In genomic region chr19:5949792-5950305, GRCh38 we compare ENCODE assay signal across 9 cellular contexts. TPM values are rescaled to one million over a fixed set of nuclear protein-coding genes. Genes with fewer than 3 reads are reported as not detected.
DNase-seq lines count a peak whose midpoint lies in the region; ATAC-seq and TF ChIP-seq lines count a peak whose summit lies in the region.
"Had no signal": no experiment of that assay in that cellular context is flagged by ENCODE, and none has a peak within 500 bp of the region (broad histone marks: within the 10 kb centered on the region; RNA-seq: fewer than 3 reads in every experiment).

No MANE protein-coding gene starts in this region.

- H3K27ac ChIP-seq in left ventricle myocardium inferior (replicated peaks) (peak overlapping the region; percentile 84), mesenchymal stem cell (ENCODE audit: low read length, poor library complexity, severe bottlenecking) (no peak overlapping the region)

- H3K9me3 Mint-ChIP-seq in stimulated activated naive CD8-positive, alpha-beta T cell treated with anti-CD3 and anti-CD28 coated beads, Interleukin-15, amount 100 ng/mL, for 72 hours, result no peaks in the 10 kb centered on the region

- no peak overlapping the region for H3K9ac ChIP-seq in mesenchymal stem cell (ENCODE audit: low read length)

- no peak overlapping the region for H3K14ac ChIP-seq in mesenchymal stem cell (ENCODE audit: low read length in 2 of 2)

- H3K23ac ChIP-seq in mesenchymal stem cell (ENCODE audit: low read length in 2 of 2), result no peak overlapping the region

- peak; percentile 90 for DNase-seq in NCI-H2171 (lab: John Stamatoyannopoulos, UW)
- peak; percentile 26 for DNase-seq in activated CD8-positive, alpha-beta memory T cell treated with anti-CD3 and anti-CD28 coated beads, Interleukin-2, amount 50 U/mL, for 4 hours
- peak; percentile 65 for DNase-seq in left ventricle myocardium inferior
- peak; percentile 26 to 43 for DNase-seq in stimulated activated naive CD8-positive, alpha-beta T cell treated with anti-CD3 and anti-CD28 coated beads, Interleukin-15, amount 100 ng/mL, for 72 hours
- DNase-seq in CD1c-positive myeloid dendritic cell (ENCODE audit: extremely low spot score), result no peak
- DNase-seq in mesenchymal stem cell, result no peak

- peaks cover 100% of the 10 kb centered on the region for H3K4me1 Mint-ChIP-seq in stimulated activated naive CD8-positive, alpha-beta T cell treated with anti-CD3 and anti-CD28 coated beads, Interleukin-15, amount 100 ng/mL, for 72 hours

- no peak overlapping the region for H2BK120ac ChIP-seq in mesenchymal stem cell (ENCODE audit: low read depth, low read length)

- H3K4me1 ChIP-seq in left ventricle myocardium inferior (peaks cover 86% of the 10 kb centered on the region), mesenchymal stem cell (ENCODE audit: control insufficient read depth, insufficient read depth, low read depth, low read length) (peaks cover 32% of the 10 kb centered on the region)

- H3K79me1 ChIP-seq in mesenchymal stem cell (replicated peaks; ENCODE audit: low read length, poor library complexity, severe bottlenecking), result peaks cover 63% of the 10 kb centered on the region

- H4K91ac ChIP-seq in mesenchymal stem cell (ENCODE audit: low read length), result no peak overlapping the region

- 97% methylated on average over 13 of the region's 13 CpGs for WGBS in mesenchymal stem cell

- TF ChIP-seq CTCF in left ventricle myocardium inferior (IDR thresholded peaks at IDR 0.05; ENCODE audit: borderline replicate concordance), result no peak

- H3K27me3 ChIP-seq in left ventricle myocardium inferior (ENCODE audit: low read depth) (no peaks in the 10 kb centered on the region), mesenchymal stem cell (ENCODE audit: control insufficient read depth in 1 of 2, insufficient read depth in 1 of 2, low read length in 2 of 2) (no peaks in the 10 kb centered on the region)

- no peaks in the 10 kb centered on the region for H3K27me3 Mint-ChIP-seq in stimulated activated naive CD8-positive, alpha-beta T cell treated with anti-CD3 and anti-CD28 coated beads, Interleukin-15, amount 100 ng/mL, for 72 hours

- intact Hi-C loops in left ventricle myocardium inferior (cut with micrococcal nuclease), result no loop called here

- no peak overlapping the region for H2BK5ac ChIP-seq in mesenchymal stem cell (ENCODE audit: low read depth, low read length, poor library complexity, severe bottlenecking)

- no peaks in the 10 kb centered on the region for H3K36me3 ChIP-seq in left ventricle myocardium inferior
- peaks cover 24 to 41% of the 10 kb centered on the region in 2 experiments for H3K36me3 ChIP-seq in mesenchymal stem cell (ENCODE audit: control insufficient read depth in 1 of 2, insufficient read depth in 2 of 2, low read depth in 1 of 2, low read length in 2 of 2)

- peak overlapping the region; percentile 39 for H3K4me3 ChIP-seq in left ventricle myocardium inferior
- H3K4me3 ChIP-seq in mesenchymal stem cell (ENCODE audit: insufficient read depth in 1 of 2, low read depth in 1 of 2, low read length in 2 of 2), result no peak overlapping the region
- H3K4me3 ChIP-seq: K562 had no signal

- no peak overlapping the region for H2AFZ ChIP-seq in mesenchymal stem cell (ENCODE audit: low read depth, low read length)

- no peak overlapping the region for H3K18ac ChIP-seq in mesenchymal stem cell (ENCODE audit: low read depth in 1 of 2, low read length in 2 of 2)

- peak overlapping the region; percentile 65 to 83 for H3K4me3 Mint-ChIP-seq in stimulated activated naive CD8-positive, alpha-beta T cell treated with anti-CD3 and anti-CD28 coated beads, Interleukin-15, amount 100 ng/mL, for 72 hours

- no peak overlapping the region for H3K4me2 ChIP-seq in mesenchymal stem cell (ENCODE audit: low read length, poor library complexity, severe bottlenecking)

- H4K8ac ChIP-seq in mesenchymal stem cell (ENCODE audit: low read length), result no peak overlapping the region

- peak overlapping the region; percentile 96 to 98 for H3K27ac Mint-ChIP-seq in stimulated activated naive CD8-positive, alpha-beta T cell treated with anti-CD3 and anti-CD28 coated beads, Interleukin-15, amount 100 ng/mL, for 72 hours

- H2AK5ac ChIP-seq in mesenchymal stem cell (ENCODE audit: low read length, severe bottlenecking), result no peak overlapping the region

- no peak overlapping the region for H2BK12ac ChIP-seq in mesenchymal stem cell (ENCODE audit: low read length in 2 of 2)

- H3K9me3 ChIP-seq in left ventricle myocardium inferior (replicated peaks) (no peaks in the 10 kb centered on the region), mesenchymal stem cell (ENCODE audit: control insufficient read depth, low read length) (no peaks in the 10 kb centered on the region)

- peak; percentile 67 for ATAC-seq in stimulated activated naive CD8-positive, alpha-beta T cell treated with anti-CD3 and anti-CD28 coated beads, Interleukin-15, amount 100 ng/mL, for 72 hours
- ATAC-seq in GM21367 (IDR thresholded peaks at IDR 0.05; ENCODE audit: unreplicated experiment), result no peak
- ATAC-seq in GM19328 (IDR thresholded peaks at IDR 0.05; ENCODE audit: unreplicated experiment), result no peak
- ATAC-seq: K562 had no signal

- H3K4ac ChIP-seq in mesenchymal stem cell (ENCODE audit: low read depth in 1 of 2, low read length in 2 of 2), result no peak overlapping the region

- H2BK15ac ChIP-seq in mesenchymal stem cell (ENCODE audit: low read depth, poor library complexity, severe bottlenecking), result no peak overlapping the region

RNA-seq across cellular contexts. Expression of gene RANBP3, which starts 28.1 kb away (rescaled TPM):
- total RNA-seq in left ventricle myocardium inferior, result 54.8 TPM
- 80.2 TPM for polyA plus RNA-seq in mesenchymal stem cell (2013, experiment 1 of 2)
- polyA plus RNA-seq in mesenchymal stem cell (2013, experiment 2 of 2), result 75.1 TPM

RNA-seq across cellular contexts. Expression of gene CAPS, which starts 35.8 kb away (rescaled TPM):
- 6.1 TPM for total RNA-seq in left ventricle myocardium inferior
- polyA plus RNA-seq in mesenchymal stem cell (2013, experiment 1 of 2), result 2.4 TPM
- polyA plus RNA-seq in mesenchymal stem cell (2013, experiment 2 of 2), result 2.3 TPM

RNA-seq across cellular contexts. Expression of gene VMAC, which starts 45.2 kb away (rescaled TPM):
- 2.5 TPM for total RNA-seq in left ventricle myocardium inferior
- 3.1 TPM for polyA plus RNA-seq in mesenchymal stem cell (2013, experiment 1 of 2)
- 2.4 TPM for polyA plus RNA-seq in mesenchymal stem cell (2013, experiment 2 of 2)

RNA-seq across cellular contexts. Expression of gene NDUFA11, which starts 46.3 kb away (rescaled TPM):
- 590 TPM for total RNA-seq in left ventricle myocardium inferior
- 338 TPM for polyA plus RNA-seq in mesenchymal stem cell (2013, experiment 1 of 2)
- polyA plus RNA-seq in mesenchymal stem cell (2013, experiment 2 of 2), result 347 TPM

Comparison
In these comparisons a context has a peak if more than half of its experiments do, and no peak if none do; other contexts are left out.
1. DNase-seq: peak in NCI-H2171 (single experiment), activated CD8-positive, alpha-beta memory T cell treated with anti-CD3 and anti-CD28 coated beads, Interleukin-2, amount 50 U/mL, for 4 hours (single experiment), left ventricle myocardium inferior (single experiment) and stimulated activated naive CD8-positive, alpha-beta T cell treated with anti-CD3 and anti-CD28 coated beads, Interleukin-15, amount 100 ng/mL, for 72 hours (2 of 2); none in CD1c-positive myeloid dendritic cell (single experiment) and mesenchymal stem cell (single experiment).